ENCODE assay signal across 12 cellular contexts in the genomic region with DNA sequence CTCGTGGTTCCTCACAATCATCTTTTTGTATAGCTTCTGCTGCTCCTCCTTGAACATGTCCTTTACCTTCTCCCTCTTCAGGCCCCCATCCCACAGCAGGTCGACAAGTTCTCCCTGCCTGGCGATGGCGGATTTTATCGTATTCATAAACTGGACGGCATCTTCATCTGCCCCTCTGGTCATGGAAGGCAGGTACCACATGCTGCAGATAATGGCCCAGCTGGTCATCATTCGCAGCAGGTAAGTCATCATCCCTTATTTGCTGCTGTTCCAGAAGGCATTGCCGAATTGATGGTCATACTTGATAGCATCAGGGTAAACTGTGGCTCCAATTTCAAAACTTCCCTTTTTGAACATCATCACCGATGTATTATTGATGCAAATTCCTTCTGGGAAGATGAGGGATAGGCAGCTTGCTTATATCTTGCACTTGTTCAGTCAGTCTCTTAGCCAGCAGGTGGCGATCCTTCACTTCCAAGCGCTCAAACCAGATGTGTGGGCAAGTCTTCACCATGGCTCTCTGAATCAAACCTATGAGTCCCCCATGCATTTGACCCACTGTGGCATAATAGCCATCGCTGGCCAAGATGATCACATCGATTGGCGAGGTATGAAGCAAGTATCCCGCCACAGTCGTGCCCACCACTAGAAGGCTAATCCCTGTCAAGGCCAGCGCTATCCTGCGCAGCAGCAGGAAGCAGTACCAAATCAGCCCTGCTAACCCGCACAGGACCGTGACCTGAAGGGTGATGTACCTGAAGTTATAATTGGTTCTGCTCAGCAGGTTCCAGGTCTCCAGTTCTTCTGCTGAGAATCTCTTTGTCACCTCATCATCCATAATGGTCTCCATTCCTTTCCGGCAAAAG.
DNase-seq lines count a peak whose midpoint lies in the region; ATAC-seq, FAIRE-seq and TF ChIP-seq lines count a peak whose summit lies in the region.
"Had no signal": no experiment of that assay in that cellular context is flagged by ENCODE, and none has a peak within 500 bp of the region (broad histone marks: within the 10 kb centered on the region; RNA-seq: fewer than 3 reads in every experiment).

No MANE protein-coding gene starts in this region.

- H3K4me3 ChIP-seq in WERI-Rb-1 (ENCODE audit: low read depth, low read length) (no peak overlapping the region), pancreas (no peak overlapping the region)

- no peaks in the 10 kb centered on the region for H3K27me3 Mint-ChIP-seq in activated CD4-positive, alpha-beta T cell treated with anti-CD3 and anti-CD28 coated beads, Interleukin-2, amount 10 ng/mL, durations not matched to agents 24 days and 14 days

- H3K4me3 Mint-ChIP-seq in activated CD4-positive, alpha-beta T cell treated with anti-CD3 and anti-CD28 coated beads, Interleukin-2, amount 10 ng/mL, durations not matched to agents 24 days and 14 days, result no peak overlapping the region

- H3K27ac ChIP-seq in WERI-Rb-1 (no peak overlapping the region), pancreas (no peak overlapping the region)

- no peaks in the 10 kb centered on the region for H3K4me1 ChIP-seq in pancreas

- H3K36me3 Mint-ChIP-seq in activated CD4-positive, alpha-beta T cell treated with anti-CD3 and anti-CD28 coated beads, Interleukin-2, amount 10 ng/mL, durations not matched to agents 24 days and 14 days (ENCODE audit: low read depth), result no peaks in the 10 kb centered on the region

- WGBS in pancreas, 2 donors, result 63 to 74% methylated on average over 21 of the region's 21 CpGs

- peak; percentile 52 for TF ChIP-seq CTCF in WERI-Rb-1 (IDR thresholded peaks at IDR 0.05; ENCODE audit: low read depth, low read length)
- no peak for TF ChIP-seq CTCF in pancreas (IDR thresholded peaks at IDR 0.05)

- H3K9me3 Mint-ChIP-seq in activated CD4-positive, alpha-beta T cell treated with anti-CD3 and anti-CD28 coated beads, Interleukin-2, amount 10 ng/mL, durations not matched to agents 24 days and 14 days, result peaks cover 9% of the 10 kb centered on the region

- H3K36me3 ChIP-seq in WERI-Rb-1 (no peaks in the 10 kb centered on the region), pancreas (no peaks in the 10 kb centered on the region)

- H3K27me3 ChIP-seq in WERI-Rb-1 (ENCODE audit: insufficient read depth, low read depth, severe bottlenecking), result peaks cover 12% of the 10 kb centered on the region
- no peaks in the 10 kb centered on the region for H3K27me3 ChIP-seq in pancreas

- intact Hi-C loops in pancreas (cut with DNase I), result no loop called here
- intact Hi-C loops in activated CD4-positive, alpha-beta T cell treated with anti-CD3 and anti-CD28 coated beads, Interleukin-2, amount 10 ng/mL, durations not matched to agents 24 days and 14 days (cut with micrococcal nuclease), result no loop called here

- no peak for FAIRE-seq in pancreas (lab: Jason Lieb, UNC)
- FAIRE-seq: A204.1, keratinocyte had no signal

- no peak for ATAC-seq in pancreas

- H3K4me1 Mint-ChIP-seq in activated CD4-positive, alpha-beta T cell treated with anti-CD3 and anti-CD28 coated beads, Interleukin-2, amount 10 ng/mL, durations not matched to agents 24 days and 14 days, result no peaks in the 10 kb centered on the region

- DNase-seq in DMS 273 (lab: John Stamatoyannopoulos, UW; ENCODE audit: unreplicated experiment) (peak; percentile 38), DMS 273 treated with DMSO at 0.1 percent for 48 hours (lab: John Stamatoyannopoulos, UW) (no peak), NCI-H1048 (lab: John Stamatoyannopoulos, UW) (peak; percentile 33), WERI-Rb-1 (peak; percentile 13), mucosa of gallbladder (ENCODE audit: low spot score) (peak; percentile 43), pancreas (no peak), cerebellar cortex (ENCODE audit: low spot score) (no peak)
- DNase-seq in activated CD4-positive, alpha-beta T cell treated with anti-CD3 and anti-CD28 coated beads, Interleukin-2, amount 10 ng/mL, durations not matched to agents 24 days and 14 days, result no peak
- DNase-seq: cerebellar nuclear complex, MV-4-11 had no signal

- H3K9me3 ChIP-seq in WERI-Rb-1 (ENCODE audit: severe bottlenecking), result no peaks in the 10 kb centered on the region
- no peaks in the 10 kb centered on the region for H3K9me3 ChIP-seq in pancreas

- H3K27ac Mint-ChIP-seq in activated CD4-positive, alpha-beta T cell treated with anti-CD3 and anti-CD28 coated beads, Interleukin-2, amount 10 ng/mL, durations not matched to agents 24 days and 14 days, result no peak overlapping the region

Comparison
In these comparisons a context has a peak if more than half of its experiments do, and no peak if none do; other contexts are left out.
1. DNase-seq: peak in DMS 273 (single experiment), NCI-H1048 (single experiment), WERI-Rb-1 (single experiment) and mucosa of gallbladder (single experiment); none in DMS 273 treated with DMSO at 0.1 percent for 48 hours (single experiment), pancreas (0 of 6), cerebellar cortex (single experiment) and activated CD4-positive, alpha-beta T cell treated with anti-CD3 and anti-CD28 coated beads, Interleukin-2, amount 10 ng/mL, durations not matched to agents 24 days and 14 days (single experiment).